Comparison of ENCODE assay signal across 8 cellular contexts in genomic region chr19:19461671-19462622, GRCh38. TPM values are rescaled to one million over a fixed set of nuclear protein-coding genes. Genes with fewer than 3 reads are reported as not detected.
DNase-seq lines count a peak whose midpoint lies in the region; ATAC-seq and TF ChIP-seq lines count a peak whose summit lies in the region.

No MANE protein-coding gene starts in this region.

- H3K36me3 ChIP-seq in Peyer's patch (peaks cover 0 to 24% (median 0%) of the 10 kb centered on the region in 3 donors), ectodermal cell (ENCODE audit: control insufficient read depth, insufficient read depth, low read length) (peaks cover 17% of the 10 kb centered on the region), transverse colon (peaks cover 0 to 16% (median 6%) of the 10 kb centered on the region in 4 donors)

- no peak for DNase-seq in HL-60 (ENCODE audit: low read depth in 1 of 2, low spot score in 1 of 2)
- peak in 2 of 3 donors; percentile 61 to 69 for DNase-seq in Peyer's patch
- no peak for DNase-seq in memory B cell (ENCODE audit: low spot score in 2 of 2)
- peak; percentile 72 for DNase-seq in transverse colon
- DNase-seq in GM10248 (ENCODE audit: extremely low spot score) = no peak
- DNase-seq in T-helper 9 cell = no peak

- 21 to 23% methylated on average over 27 of the region's 27 CpGs for WGBS in ectodermal cell, 2 experiments
- 51% methylated on average over 21 of the region's 27 CpGs; no CpG with 5 or more reads in 1 of the 2 donors for WGBS in transverse colon (ENCODE audit: low coverage in 1 of 2), 2 donors

- H3K27me3 ChIP-seq in HL-60 (ENCODE audit: insufficient read depth, poor library complexity, severe bottlenecking) (no peaks in the 10 kb centered on the region), Peyer's patch (no peaks in the 10 kb centered on the region), ectodermal cell (ENCODE audit: control insufficient read depth, insufficient read depth, low read length, poor library complexity, severe bottlenecking) (no peaks in the 10 kb centered on the region), transverse colon (no peaks in the 10 kb centered on the region)

- no peak overlapping the region for H3K4me3 Mint-ChIP-seq in memory B cell

- peak overlapping the region; percentile 96 for H3K27ac Mint-ChIP-seq in memory B cell

- no peak overlapping the region for H3K4me3 ChIP-seq in HL-60 (replicated peaks; ENCODE audit: insufficient read depth, low read length)
- peak overlapping the region in 2 of 4 donors; percentile 6 to 18 for H3K4me3 ChIP-seq in Peyer's patch
- peak overlapping the region; percentile 11 for H3K4me3 ChIP-seq in ectodermal cell (ENCODE audit: insufficient read depth, low read depth, low read length)
- peak overlapping the region in 1 of 4 donors; percentile 13 for H3K4me3 ChIP-seq in transverse colon

- no peaks in the 10 kb centered on the region for H3K9me3 Mint-ChIP-seq in memory B cell

- in situ Hi-C loops in transverse colon (cut with MboI; ENCODE audit: low pct_ligation_motif_present in 1 of 4, low pct_unique_long_range_greater_than_20kb in 1 of 4, low sequenced_read_pairs in 3 of 4) = no loop called here

- H3K27ac ChIP-seq in HL-60 (replicated peaks) (0 out of 2 replicates have a peak overlapping the region, but pooled peaks have one; percentile 15), Peyer's patch (peak overlapping the region; percentile 66 to 83 (median 78)), ectodermal cell (ENCODE audit: insufficient read depth, low read depth, low read length, poor library complexity, severe bottlenecking) (peak overlapping the region; percentile 85), transverse colon (peak overlapping the region; percentile 58 to 81 (median 75))

- peaks cover 23% of the 10 kb centered on the region for H3K36me3 Mint-ChIP-seq in memory B cell

- CTCF ChIA-PET in GM10248 (lab: Yijun Ruan, JAX) = interaction anchor here (6.2 kb wide), 1 partner anchor 29 kb away, joined by 31 read pairs; no protein-coding TSS in a partner anchor

- POLR2A ChIA-PET in GM10248 (lab: Yijun Ruan, JAX) = no interaction called here

- no peaks in the 10 kb centered on the region for H3K9me3 ChIP-seq in Peyer's patch
- H3K9me3 ChIP-seq in ectodermal cell (ENCODE audit: control insufficient read depth, low read length) = no peaks in the 10 kb centered on the region
- no peaks in the 10 kb centered on the region for H3K9me3 ChIP-seq in transverse colon

- peaks cover 12 to 71% (median 50%) of the 10 kb centered on the region in 4 donors for H3K4me1 ChIP-seq in Peyer's patch
- peaks cover 52% of the 10 kb centered on the region for H3K4me1 ChIP-seq in ectodermal cell (ENCODE audit: control insufficient read depth, insufficient read depth, low read length)
- peaks cover 39 to 74% (median 58%) of the 10 kb centered on the region in 4 donors for H3K4me1 ChIP-seq in transverse colon

- peaks cover 51% of the 10 kb centered on the region for H3K4me1 Mint-ChIP-seq in memory B cell

- ATAC-seq in memory B cell (ENCODE audit: low read depth) (no peak), GM18868 (IDR thresholded peaks at IDR 0.05; ENCODE audit: unreplicated experiment) (no peak)

- intact Hi-C loops in transverse colon (cut with DNase I; ENCODE audit: low total_unique reads) = no loop called here

- TF ChIP-seq EP300 in transverse colon (IDR thresholded peaks at IDR 0.05; ENCODE audit: low read depth) = no peak

- TF ChIP-seq POLR2A in Peyer's patch (IDR thresholded peaks at IDR 0.05) (no peak), transverse colon (IDR thresholded peaks at IDR 0.05) (no peak)

- no peak for TF ChIP-seq CTCF in HL-60 (IDR thresholded peaks at IDR 0.05; ENCODE audit: insufficient read depth, low read length)
- no peak for TF ChIP-seq CTCF in Peyer's patch (IDR thresholded peaks at IDR 0.05)
- no peak for TF ChIP-seq CTCF in transverse colon (IDR thresholded peaks at IDR 0.05)
- no peak for TF ChIP-seq CTCF in GM10248 (IDR thresholded peaks at IDR 0.05; ENCODE audit: control extremely low read depth, extremely low read depth, low read depth, missing control alignments)

- H3K27me3 Mint-ChIP-seq in memory B cell = no peaks in the 10 kb centered on the region

RNA-seq across cellular contexts. Expression of gene TSSK6, which starts 53.4 kb away (rescaled TPM):
- total RNA-seq in Peyer's patch = 10 to 100 TPM in 2 of 4 donors, 1 to 10 TPM in 2; 3.0 to 14.0 (median 10.0) TPM
- polyA plus RNA-seq in ectodermal cell (2013, experiment 1 of 4) = 4.3 TPM
- 4.0 TPM for polyA plus RNA-seq in ectodermal cell (2013, experiment 2 of 4)
- 3.8 TPM for polyA plus RNA-seq in ectodermal cell (2013, experiment 3 of 4)
- polyA plus RNA-seq in ectodermal cell (2013, experiment 4 of 4) = 4.0 TPM
- 10 to 100 TPM in 2 of 4 donors, 1 to 10 TPM in 2; 2.6 to 10.5 (median 6.8) TPM for total RNA-seq in transverse colon

RNA-seq across cellular contexts. Expression of gene NDUFA13, which starts 54.1 kb away (rescaled TPM):
- total RNA-seq in Peyer's patch = 100 to 1,000 TPM in 3 of 4 donors, 10 to 100 TPM in 1; 40.7 to 188 (median 126) TPM
- polyA plus RNA-seq in ectodermal cell (2013, experiment 1 of 4) = 234 TPM
- polyA plus RNA-seq in ectodermal cell (2013, experiment 2 of 4) = 244 TPM
- polyA plus RNA-seq in ectodermal cell (2013, experiment 3 of 4) = 220 TPM
- polyA plus RNA-seq in ectodermal cell (2013, experiment 4 of 4) = 240 TPM
- total RNA-seq in transverse colon = 100 to 1,000 TPM in 1 of 4 donors, 10 to 100 TPM in 3; 21.1 to 100 (median 76.0) TPM

RNA-seq across cellular contexts. Expression of gene GATAD2A, which starts 56.5 kb away (rescaled TPM):
- total RNA-seq in Peyer's patch = 10 to 100 TPM; 67.8 to 99.9 (median 79.8) TPM
- polyA plus RNA-seq in ectodermal cell (2013, experiment 1 of 4) = 104 TPM
- 102 TPM for polyA plus RNA-seq in ectodermal cell (2013, experiment 2 of 4)
- polyA plus RNA-seq in ectodermal cell (2013, experiment 3 of 4) = 58.0 TPM
- polyA plus RNA-seq in ectodermal cell (2013, experiment 4 of 4) = 61.0 TPM
- 100 to 1,000 TPM in 1 of 4 donors, 10 to 100 TPM in 3; 45.6 to 102 (median 65.7) TPM for total RNA-seq in transverse colon

Comparison
In these comparisons a context has a peak if more than half of its experiments do, and no peak if none do; other contexts are left out.
1. DNase-seq: peak in Peyer's patch (2 of 3) and transverse colon (single experiment); none in HL-60 (0 of 2), memory B cell (0 of 2), GM10248 (single experiment) and T-helper 9 cell (single experiment).
2. H3K27ac ChIP-seq: peak in every context shown above with its lines; median percentile 85 in ectodermal cell; 78 in Peyer's patch; 75 in transverse colon; 15 in HL-60.